1 cellular context compared by ENCODE assay signal in the genomic region with DNA sequence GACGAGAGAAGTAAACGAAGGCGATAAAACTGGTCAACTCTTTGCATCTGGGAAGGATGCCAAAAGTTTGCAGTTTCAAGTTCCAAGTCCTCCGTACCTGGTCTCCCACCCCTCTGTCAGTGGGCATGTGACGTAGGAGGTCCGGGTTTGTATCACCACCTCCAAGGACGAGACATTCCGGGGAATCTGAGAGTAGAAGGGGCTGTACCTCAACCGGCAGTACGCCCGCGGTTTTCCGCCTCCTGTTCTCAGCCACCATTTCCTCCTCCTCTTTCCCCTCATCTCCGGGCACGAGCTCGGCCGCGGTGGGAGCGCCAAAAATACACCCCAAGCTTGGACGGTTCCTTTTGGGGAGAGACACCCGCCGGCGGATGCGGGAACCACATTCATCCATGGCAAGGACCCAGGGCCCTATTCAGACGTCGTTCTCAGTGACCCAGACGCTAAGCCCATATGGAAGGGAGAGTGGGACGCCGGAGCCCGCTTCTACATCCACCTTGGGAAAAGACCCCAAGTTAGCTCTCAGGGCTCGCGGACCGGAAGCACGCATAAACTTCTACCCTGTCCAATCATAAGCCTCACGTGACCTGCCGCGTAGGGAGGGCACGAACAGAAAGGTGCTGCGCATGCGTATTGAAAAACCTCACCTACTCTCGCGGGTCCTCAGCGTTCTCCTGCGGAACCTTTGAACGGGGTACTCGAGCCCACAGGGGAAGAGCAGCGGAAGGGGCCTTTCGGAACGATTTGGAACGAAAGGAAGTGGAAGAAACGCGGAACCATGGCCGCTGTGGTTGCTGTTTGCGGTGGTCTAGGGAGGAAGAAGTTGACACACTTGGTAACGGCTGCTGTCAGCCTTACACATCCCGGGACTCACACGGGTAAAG.
TF ChIP-seq lines count a peak whose summit lies in the region.

Gene HELQ, minus strand, starts transcription at position 524 of the 884 bp plus-strand sequence. Its CDS starts 130 bp downstream, at position 394.
Gene MRPS18C, plus strand, starts transcription at position 759 of the 884 bp plus-strand sequence. Its CDS starts 20 bp downstream, at position 779.

TF ChIP-seq in K562, 482 proteins besides CTCF, POLR2A, EP300 and RAD21 (continued from another document and continues in another):
- TF ChIP-seq, protein P1, sequence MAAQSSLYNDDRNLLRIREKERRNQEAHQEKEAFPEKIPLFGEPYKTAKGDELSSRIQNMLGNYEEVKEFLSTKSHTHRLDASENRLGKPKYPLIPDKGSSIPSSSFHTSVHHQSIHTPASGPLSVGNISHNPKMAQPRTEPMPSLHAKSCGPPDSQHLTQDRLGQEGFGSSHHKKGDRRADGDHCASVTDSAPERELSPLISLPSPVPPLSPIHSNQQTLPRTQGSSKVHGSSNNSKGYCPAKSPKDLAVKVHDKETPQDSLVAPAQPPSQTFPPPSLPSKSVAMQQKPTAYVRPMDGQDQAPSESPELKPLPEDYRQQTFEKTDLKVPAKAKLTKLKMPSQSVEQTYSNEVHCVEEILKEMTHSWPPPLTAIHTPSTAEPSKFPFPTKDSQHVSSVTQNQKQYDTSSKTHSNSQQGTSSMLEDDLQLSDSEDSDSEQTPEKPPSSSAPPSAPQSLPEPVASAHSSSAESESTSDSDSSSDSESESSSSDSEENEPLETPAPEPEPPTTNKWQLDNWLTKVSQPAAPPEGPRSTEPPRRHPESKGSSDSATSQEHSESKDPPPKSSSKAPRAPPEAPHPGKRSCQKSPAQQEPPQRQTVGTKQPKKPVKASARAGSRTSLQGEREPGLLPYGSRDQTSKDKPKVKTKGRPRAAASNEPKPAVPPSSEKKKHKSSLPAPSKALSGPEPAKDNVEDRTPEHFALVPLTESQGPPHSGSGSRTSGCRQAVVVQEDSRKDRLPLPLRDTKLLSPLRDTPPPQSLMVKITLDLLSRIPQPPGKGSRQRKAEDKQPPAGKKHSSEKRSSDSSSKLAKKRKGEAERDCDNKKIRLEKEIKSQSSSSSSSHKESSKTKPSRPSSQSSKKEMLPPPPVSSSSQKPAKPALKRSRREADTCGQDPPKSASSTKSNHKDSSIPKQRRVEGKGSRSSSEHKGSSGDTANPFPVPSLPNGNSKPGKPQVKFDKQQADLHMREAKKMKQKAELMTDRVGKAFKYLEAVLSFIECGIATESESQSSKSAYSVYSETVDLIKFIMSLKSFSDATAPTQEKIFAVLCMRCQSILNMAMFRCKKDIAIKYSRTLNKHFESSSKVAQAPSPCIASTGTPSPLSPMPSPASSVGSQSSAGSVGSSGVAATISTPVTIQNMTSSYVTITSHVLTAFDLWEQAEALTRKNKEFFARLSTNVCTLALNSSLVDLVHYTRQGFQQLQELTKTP (IDR thresholded peaks at IDR 0.05; ENCODE audit: low read depth in 1 of 2, partially characterized antibody in 2 of 2), result peak in 1 of 2 experiments; percentile 77
- TF ChIP-seq, protein P2, sequence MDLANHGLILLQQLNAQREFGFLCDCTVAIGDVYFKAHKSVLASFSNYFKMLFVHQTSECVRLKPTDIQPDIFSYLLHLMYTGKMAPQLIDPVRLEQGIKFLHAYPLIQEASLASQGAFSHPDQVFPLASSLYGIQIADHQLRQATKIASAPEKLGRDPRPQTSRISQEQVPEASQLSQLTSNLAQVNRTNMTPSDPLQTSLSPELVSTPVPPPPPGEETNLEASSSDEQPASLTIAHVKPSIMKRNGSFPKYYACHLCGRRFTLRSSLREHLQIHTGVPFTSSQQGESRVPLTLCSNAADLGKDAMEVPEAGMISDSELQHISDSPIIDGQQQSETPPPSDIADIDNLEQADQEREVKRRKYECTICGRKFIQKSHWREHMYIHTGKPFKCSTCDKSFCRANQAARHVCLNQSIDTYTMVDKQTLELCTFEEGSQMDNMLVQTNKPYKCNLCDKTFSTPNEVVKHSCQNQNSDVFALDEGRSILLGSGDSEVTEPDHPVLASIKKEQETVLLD (IDR thresholded peaks at IDR 0.05), result peak; percentile 97
- no peak for TF ChIP-seq ZSCAN29 (IDR thresholded peaks at IDR 0.05)
- TF ChIP-seq, protein P3, sequence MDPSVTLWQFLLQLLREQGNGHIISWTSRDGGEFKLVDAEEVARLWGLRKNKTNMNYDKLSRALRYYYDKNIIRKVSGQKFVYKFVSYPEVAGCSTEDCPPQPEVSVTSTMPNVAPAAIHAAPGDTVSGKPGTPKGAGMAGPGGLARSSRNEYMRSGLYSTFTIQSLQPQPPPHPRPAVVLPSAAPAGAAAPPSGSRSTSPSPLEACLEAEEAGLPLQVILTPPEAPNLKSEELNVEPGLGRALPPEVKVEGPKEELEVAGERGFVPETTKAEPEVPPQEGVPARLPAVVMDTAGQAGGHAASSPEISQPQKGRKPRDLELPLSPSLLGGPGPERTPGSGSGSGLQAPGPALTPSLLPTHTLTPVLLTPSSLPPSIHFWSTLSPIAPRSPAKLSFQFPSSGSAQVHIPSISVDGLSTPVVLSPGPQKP (CRISPR knock-in tag; IDR thresholded peaks at IDR 0.05), result no peak
- TF ChIP-seq ATF1 (CRISPR knock-in tag; IDR thresholded peaks at IDR 0.05), result no peak
- peak; percentile 95 for TF ChIP-seq ATF1 (tag; IDR thresholded peaks at IDR 0.05)
- no peak for TF ChIP-seq CREB5 (CRISPR knock-in tag; IDR thresholded peaks at IDR 0.05)
- no peak for TF ChIP-seq ZNF408 (CRISPR knock-in tag; IDR thresholded peaks at IDR 0.05; ENCODE audit: low read depth)
- no peak for TF ChIP-seq IRF2 (CRISPR knock-in tag; IDR thresholded peaks at IDR 0.05)
- TF ChIP-seq E2F3 (CRISPR knock-in tag; IDR thresholded peaks at IDR 0.05), result no peak
- TF ChIP-seq TCF7 (IDR thresholded peaks at IDR 0.05; ENCODE audit: borderline replicate concordance), result 0 out of 2 replicates have a peak, but pooled peaks have one; percentile 50
- peak; percentile 58 for TF ChIP-seq MXI1 (IDR thresholded peaks at IDR 0.05; ENCODE audit: low read depth, low read length)
- no peak for TF ChIP-seq HES1 (IDR thresholded peaks at IDR 0.05; ENCODE audit: low read depth)
- peak; percentile 98 for TF ChIP-seq DIDO1 (tag; IDR thresholded peaks at IDR 0.05; ENCODE audit: low read depth)
- peak; percentile 100 for TF ChIP-seq USF2 (CRISPR knock-in tag; IDR thresholded peaks at IDR 0.05)
- 0 out of 2 replicates have a peak, but pooled peaks have one; percentile 49 for TF ChIP-seq ESRRB (CRISPR knock-in tag; IDR thresholded peaks at IDR 0.05; ENCODE audit: borderline replicate concordance)
- TF ChIP-seq CAMTA2 (CRISPR knock-in tag; conservative IDR thresholded peaks at IDR 0.05), result no peak
- no peak for TF ChIP-seq CREBBP (IDR thresholded peaks at IDR 0.05; ENCODE audit: low read depth, low read length)
- TF ChIP-seq POLR3G (IDR thresholded peaks at IDR 0.05; ENCODE audit: extremely low read depth, insufficient read length, insufficient replicate concordance), result no peak
- 0 out of 2 replicates have a peak, but pooled peaks have one; percentile 6 for TF ChIP-seq ZSCAN32 (CRISPR knock-in tag; IDR thresholded peaks at IDR 0.05)
- peak; percentile 97 for TF ChIP-seq ZC3H11A (IDR thresholded peaks at IDR 0.05; ENCODE audit: low read depth, low read length)
- peak; percentile 79 for TF ChIP-seq NEUROD1 (IDR thresholded peaks at IDR 0.05; ENCODE audit: borderline replicate concordance, low read depth, low read length, partially characterized antibody)
- no peak for TF ChIP-seq GATA2 (CRISPR knock-in tag; IDR thresholded peaks at IDR 0.05)
- no peak for TF ChIP-seq KAT7 (CRISPR knock-in tag; IDR thresholded peaks at IDR 0.05; ENCODE audit: borderline replicate concordance)
- no peak for TF ChIP-seq GABPB2 (CRISPR knock-in tag; conservative IDR thresholded peaks at IDR 0.05)
- TF ChIP-seq ZNF140 (CRISPR knock-in tag; IDR thresholded peaks at IDR 0.05), result no peak
- TF ChIP-seq MCM2 (IDR thresholded peaks at IDR 0.05; ENCODE audit: low read depth), result no peak
- peak; percentile 80 for TF ChIP-seq PKNOX1 (IDR thresholded peaks at IDR 0.05)
- no peak for TF ChIP-seq CCNT2 (IDR thresholded peaks at IDR 0.05; ENCODE audit: borderline replicate concordance, extremely low read depth, insufficient read length, low read depth, low read length)
- no peak for TF ChIP-seq ADNP (tag; IDR thresholded peaks at IDR 0.05)
- TF ChIP-seq KLF1 (tag; IDR thresholded peaks at IDR 0.05), result no peak
- TF ChIP-seq HMG20B (CRISPR knock-in tag; IDR thresholded peaks at IDR 0.05), result no peak
- no peak for TF ChIP-seq ZNF778 (CRISPR knock-in tag; IDR thresholded peaks at IDR 0.05)
- peak; percentile 74 for TF ChIP-seq NR2C1 (IDR thresholded peaks at IDR 0.05)
- TF ChIP-seq NR2C1 (tag; IDR thresholded peaks at IDR 0.05), result peak; percentile 77
- no peak for TF ChIP-seq ZNF717 (CRISPR knock-in tag; IDR thresholded peaks at IDR 0.05)
- TF ChIP-seq RUNX1 (IDR thresholded peaks at IDR 0.05; ENCODE audit: low read depth), result no peak; the same call in none of the 2 replicates
- 0 out of 2 replicates have a peak, but pooled peaks have one; percentile 12 for TF ChIP-seq MTA1 (IDR thresholded peaks at IDR 0.05; ENCODE audit: borderline replicate concordance)
- no peak for TF ChIP-seq STAG1 (CRISPR knock-in tag; IDR thresholded peaks at IDR 0.05; ENCODE audit: borderline replicate concordance)
- peak; percentile 14; the same call in 1 of the 2 replicates for TF ChIP-seq ZNF766 (CRISPR knock-in tag; conservative IDR thresholded peaks at IDR 0.05)
- TF ChIP-seq SP1 (CRISPR knock-in tag; IDR thresholded peaks at IDR 0.05), result peak; percentile 95
- TF ChIP-seq ZFX (CRISPR knock-in tag; IDR thresholded peaks at IDR 0.05), result peak; percentile 73
- no peak for TF ChIP-seq ZNF232 (CRISPR knock-in tag; IDR thresholded peaks at IDR 0.05)
- TF ChIP-seq, protein P4, sequence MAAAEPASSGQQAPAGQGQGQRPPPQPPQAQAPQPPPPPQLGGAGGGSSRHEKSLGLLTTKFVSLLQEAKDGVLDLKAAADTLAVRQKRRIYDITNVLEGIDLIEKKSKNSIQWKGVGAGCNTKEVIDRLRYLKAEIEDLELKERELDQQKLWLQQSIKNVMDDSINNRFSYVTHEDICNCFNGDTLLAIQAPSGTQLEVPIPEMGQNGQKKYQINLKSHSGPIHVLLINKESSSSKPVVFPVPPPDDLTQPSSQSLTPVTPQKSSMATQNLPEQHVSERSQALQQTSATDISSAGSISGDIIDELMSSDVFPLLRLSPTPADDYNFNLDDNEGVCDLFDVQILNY (CRISPR knock-in tag; IDR thresholded peaks at IDR 0.05), result 0 out of 2 replicates have a peak, but pooled peaks have one; percentile 75
- no peak for TF ChIP-seq ZNF79 (CRISPR knock-in tag; IDR thresholded peaks at IDR 0.05; ENCODE audit: low read depth)
- no peak for TF ChIP-seq ZNF589 (CRISPR knock-in tag; IDR thresholded peaks at IDR 0.05; ENCODE audit: low read depth)
- peak; percentile 54; the same call in 1 of the 2 replicates for TF ChIP-seq MEF2A (IDR thresholded peaks at IDR 0.05; ENCODE audit: control insufficient read depth, low read depth, low read length)
- TF ChIP-seq RNF219 (CRISPR knock-in tag; IDR thresholded peaks at IDR 0.05), result 0 out of 2 replicates have a peak, but pooled peaks have one; percentile 35
- TF ChIP-seq RB1 (IDR thresholded peaks at IDR 0.05; ENCODE audit: low read depth), result peak; percentile 96
- no peak for TF ChIP-seq HDAC3 (IDR thresholded peaks at IDR 0.05; ENCODE audit: borderline replicate concordance, partially characterized antibody)
- no peak for TF ChIP-seq WHSC1 (IDR thresholded peaks at IDR 0.05; ENCODE audit: low read length)
- TF ChIP-seq ZC3H4 (CRISPR knock-in tag; IDR thresholded peaks at IDR 0.05; ENCODE audit: borderline replicate concordance), result no peak
